In the genomic region with DNA sequence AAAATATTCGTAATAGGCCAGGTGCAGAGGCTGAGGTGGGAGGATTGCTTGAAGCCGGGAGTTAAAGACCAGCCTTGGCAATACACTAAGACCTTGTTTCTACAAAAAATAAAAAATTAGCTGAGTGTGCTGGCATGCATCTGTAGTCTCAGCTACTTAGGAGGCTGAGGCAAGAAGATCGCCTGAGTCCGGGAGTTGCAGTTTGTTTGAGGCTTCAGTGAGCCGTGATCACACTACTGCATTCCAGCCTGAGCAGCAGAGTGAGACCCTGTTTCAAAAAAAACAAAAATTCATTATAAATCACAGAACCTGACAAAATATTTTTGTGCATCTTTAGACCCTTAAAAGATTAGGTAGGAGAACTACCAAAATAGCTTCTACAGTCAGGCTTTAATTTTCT, we compare ENCODE assay signal across 32 cellular contexts.
"Had no signal": no experiment of that assay in that cellular context is flagged by ENCODE, and none has a peak within 500 bp of the region (broad histone marks: within the 10 kb centered on the region; RNA-seq: fewer than 3 reads in every experiment).

No MANE protein-coding gene starts in this region.

- DNase-seq: activated CD4-positive, alpha-beta T cell treated with anti-CD3 and anti-CD28 coated beads for 1 hour; activated CD4-positive, alpha-beta T cell treated with anti-CD3 and anti-CD28 coated beads for 4 hours; activated CD4-positive, alpha-beta T cell treated with anti-CD3 and anti-CD28 coated beads, Interleukin-2, amount 10 ng/mL, durations not matched to agents 7 days and 5 days; activated CD4-positive, alpha-beta T cell treated with anti-CD3 and anti-CD28 coated beads, Interleukin-2, amount 50 U/mL, for 48 hours; activated CD8-positive, alpha-beta memory T cell treated with anti-CD3 and anti-CD28 coated beads for 24 hours; activated CD8-positive, alpha-beta T cell treated with anti-CD3 and anti-CD28 coated beads for 36 hours; activated effector memory CD4-positive, alpha-beta T cell treated with Interleukin-2 at 50 U/mL for 16 hours; activated gamma-delta T cell treated with Interleukin-2 at 50 U/mL for 16 hours; activated naive CD4-positive, alpha-beta T cell treated with anti-CD3 and anti-CD28 coated beads, Interleukin-2, amount 50 U/mL, for 16 hours; activated naive CD4-positive, alpha-beta T cell treated with Interleukin-2 at 50 U/mL for 16 hours; activated T-cell treated with anti-CD3 and anti-CD28 coated beads, Interleukin-2, amount 50 U/mL, for 4 hours; amniotic stem cell; anterior cingulate cortex; brain microvascular endothelial cell; dermis blood vessel endothelial cell; effector CD4-positive, alpha-beta T cell; effector memory CD8-positive, alpha-beta T cell; erythroblast; foreskin keratinocyte; gastrocnemius medialis; T-helper 1 cell; T-helper 17 cell; T1000 had no signal

- H3K36me3 Mint-ChIP-seq: WTC11 had no signal

- H3K27ac Mint-ChIP-seq: activated CD4-positive, alpha-beta T cell treated with anti-CD3 and anti-CD28 coated beads, Interleukin-2, amount 10 ng/mL, durations not matched to agents 7 days and 5 days; activated CD8-positive, alpha-beta T cell treated with anti-CD3 and anti-CD28 coated beads for 36 hours; activated naive CD8-positive, alpha-beta T cell; activated T-helper 17 cell treated with anti-CD3 and anti-CD28 coated beads, Interleukin-2, amount 50 U/mL, for 72 hours; effector memory CD8-positive, alpha-beta T cell; T-helper 17 cell; T-helper 2 cell treated with Interferon-gamma antibody and Interleukin-4, amounts not matched to agents 5 μg/mL and 100 μg/mL, for 36 hours; WTC11 had no signal

- H3K4me3 ChIP-seq: coronary artery, esophagus muscularis mucosa, gastrocnemius medialis had no signal

- H3K27me3 ChIP-seq: brain microvascular endothelial cell, esophagus muscularis mucosa, foreskin keratinocyte, gastrocnemius medialis had no signal

- H3K36me3 ChIP-seq: brain microvascular endothelial cell, esophagus muscularis mucosa, gastrocnemius medialis had no signal

- FAIRE-seq: astrocyte, bronchial epithelial cell had no signal

- H3K4me1 Mint-ChIP-seq: activated CD4-positive, alpha-beta T cell treated with anti-CD3 and anti-CD28 coated beads, Interleukin-2, amount 10 ng/mL, durations not matched to agents 7 days and 5 days; activated T-helper 17 cell treated with anti-CD3 and anti-CD28 coated beads, Interleukin-2, amount 50 U/mL, for 72 hours; central memory CD8-positive, alpha-beta T cell; T-helper 17 cell; WTC11 had no signal

- ATAC-seq: activated CD8-positive, alpha-beta T cell treated with anti-CD3 and anti-CD28 coated beads for 36 hours; activated T-cell treated with anti-CD3 and anti-CD28 coated beads, Interleukin-2, amount 50 U/mL, for 4 hours; activated T-helper 17 cell treated with anti-CD3 and anti-CD28 coated beads, Interleukin-2, amount 50 U/mL, for 72 hours; effector memory CD8-positive, alpha-beta T cell; foreskin keratinocyte; gastrocnemius medialis; T-helper 17 cell; WTC11 had no signal

- H3K27ac ChIP-seq: brain microvascular endothelial cell, coronary artery, esophagus muscularis mucosa, foreskin keratinocyte, gastrocnemius medialis had no signal

- H3K4me1 ChIP-seq: foreskin keratinocyte, gastrocnemius medialis had no signal

- H3K9me3 Mint-ChIP-seq: activated CD8-positive, alpha-beta T cell treated with anti-CD3 and anti-CD28 coated beads for 36 hours; activated T-helper 17 cell treated with anti-CD3 and anti-CD28 coated beads, Interleukin-2, amount 50 U/mL, for 72 hours; central memory CD8-positive, alpha-beta T cell; T-helper 2 cell treated with Interferon-gamma antibody and Interleukin-4, amounts not matched to agents 5 μg/mL and 100 μg/mL, for 36 hours had no signal

- H3K4me3 Mint-ChIP-seq: activated CD4-positive, alpha-beta T cell treated with anti-CD3 and anti-CD28 coated beads, Interleukin-2, amount 10 ng/mL, durations not matched to agents 7 days and 5 days; activated CD8-positive, alpha-beta T cell treated with anti-CD3 and anti-CD28 coated beads for 36 hours; activated naive CD8-positive, alpha-beta T cell; activated T-cell treated with anti-CD3 and anti-CD28 coated beads, Interleukin-2, amount 50 U/mL, for 4 hours; activated T-helper 17 cell treated with anti-CD3 and anti-CD28 coated beads, Interleukin-2, amount 50 U/mL, for 72 hours; central memory CD8-positive, alpha-beta T cell; effector memory CD8-positive, alpha-beta T cell; T-helper 17 cell; T-helper 2 cell treated with Interferon-gamma antibody and Interleukin-4, amounts not matched to agents 5 μg/mL and 100 μg/mL, for 36 hours; WTC11 had no signal

- H3K27me3 Mint-ChIP-seq: activated CD4-positive, alpha-beta T cell treated with anti-CD3 and anti-CD28 coated beads, Interleukin-2, amount 10 ng/mL, durations not matched to agents 7 days and 5 days; activated CD8-positive, alpha-beta T cell treated with anti-CD3 and anti-CD28 coated beads for 36 hours; activated naive CD8-positive, alpha-beta T cell; activated T-helper 17 cell treated with anti-CD3 and anti-CD28 coated beads, Interleukin-2, amount 50 U/mL, for 72 hours; central memory CD8-positive, alpha-beta T cell; effector memory CD8-positive, alpha-beta T cell; T-helper 17 cell had no signal

- H3K9me3 ChIP-seq: esophagus muscularis mucosa, gastrocnemius medialis had no signal
